1 cellular context compared by ENCODE assay signal in the genomic region with DNA sequence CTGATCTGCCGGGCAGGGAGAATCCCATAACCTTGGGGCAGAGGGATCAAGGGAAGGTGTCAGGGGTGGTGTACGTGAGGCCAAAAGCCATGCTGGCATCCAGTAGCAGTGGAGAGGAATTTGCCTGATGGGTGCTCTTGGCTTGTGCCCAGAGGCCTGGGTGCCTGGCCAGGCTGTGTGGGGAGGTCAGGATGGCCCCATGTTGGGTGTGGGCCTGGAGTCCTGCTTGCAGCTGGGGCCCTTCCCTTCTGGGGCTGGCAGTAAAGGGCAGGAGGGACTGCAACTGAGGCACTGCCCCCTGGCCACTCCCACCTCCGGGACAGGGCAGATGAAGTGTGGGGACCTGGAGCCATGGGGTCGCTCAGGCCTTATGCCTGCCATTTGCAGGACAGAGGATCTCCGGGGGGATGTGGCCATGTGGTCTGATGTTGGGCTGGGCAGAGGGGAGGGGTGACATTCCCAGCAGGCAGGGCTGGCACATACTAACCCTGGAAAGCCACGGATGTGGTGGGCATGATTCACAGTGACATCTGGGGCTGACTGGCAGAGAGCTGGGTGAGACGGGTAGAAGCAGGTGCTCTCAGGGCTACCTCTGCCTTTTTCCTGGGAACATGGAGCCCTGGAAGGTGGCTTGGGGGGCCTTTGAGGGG.
TF ChIP-seq lines count a peak whose summit lies in the region.

No MANE protein-coding gene starts in this region.

TF ChIP-seq in IMR-90, 13 proteins besides CTCF, POLR2A, EP300 and RAD21 (continued from another document):
- TF ChIP-seq RFX5 (IDR thresholded peaks at IDR 0.05; ENCODE audit: low read depth, low read length) (no peak), NFE2L2 (IDR thresholded peaks at IDR 0.05; ENCODE audit: low read depth, low read length) (no peak), MXI1 (IDR thresholded peaks at IDR 0.05; ENCODE audit: borderline replicate concordance, low read depth, low read length) (no peak), RCOR1 (IDR thresholded peaks at IDR 0.05; ENCODE audit: insufficient replicate concordance, low read length) (no peak), FOS (IDR thresholded peaks at IDR 0.05; ENCODE audit: low read depth, low read length) (no peak), CHD1 (IDR thresholded peaks at IDR 0.05; ENCODE audit: low read depth, low read length) (no peak), MAFK (IDR thresholded peaks at IDR 0.05; ENCODE audit: low read depth, low read length) (no peak), CEBPB (IDR thresholded peaks at IDR 0.05; ENCODE audit: low read depth, low read length) (no peak), SMC3 (IDR thresholded peaks at IDR 0.05; ENCODE audit: low read depth, low read length) (no peak)
- TF ChIP-seq, protein P1, sequence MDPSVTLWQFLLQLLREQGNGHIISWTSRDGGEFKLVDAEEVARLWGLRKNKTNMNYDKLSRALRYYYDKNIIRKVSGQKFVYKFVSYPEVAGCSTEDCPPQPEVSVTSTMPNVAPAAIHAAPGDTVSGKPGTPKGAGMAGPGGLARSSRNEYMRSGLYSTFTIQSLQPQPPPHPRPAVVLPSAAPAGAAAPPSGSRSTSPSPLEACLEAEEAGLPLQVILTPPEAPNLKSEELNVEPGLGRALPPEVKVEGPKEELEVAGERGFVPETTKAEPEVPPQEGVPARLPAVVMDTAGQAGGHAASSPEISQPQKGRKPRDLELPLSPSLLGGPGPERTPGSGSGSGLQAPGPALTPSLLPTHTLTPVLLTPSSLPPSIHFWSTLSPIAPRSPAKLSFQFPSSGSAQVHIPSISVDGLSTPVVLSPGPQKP (IDR thresholded peaks at IDR 0.05; ENCODE audit: borderline replicate concordance, low read depth, low read length) = no peak
